28 cellular contexts compared by ENCODE assay signal in the genomic region with DNA sequence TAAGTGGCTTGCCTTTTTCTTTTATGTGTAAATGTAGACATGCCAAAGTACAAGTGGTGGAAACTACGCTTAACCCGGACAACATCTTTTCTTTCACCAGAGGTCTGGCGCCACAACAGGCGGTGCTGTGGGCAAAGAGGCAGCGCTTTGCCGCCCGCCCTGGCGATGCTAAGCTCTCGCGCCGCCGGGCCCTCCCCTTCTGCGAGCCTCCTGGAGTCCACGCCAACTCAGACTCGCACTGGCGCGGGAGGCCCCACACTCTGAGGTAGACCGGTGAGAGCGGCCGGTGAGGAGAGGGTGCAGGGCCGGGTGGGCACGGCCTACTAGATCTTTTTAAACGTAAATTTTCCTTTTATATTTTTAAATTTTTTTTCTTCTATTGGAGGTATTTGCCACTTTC.
"Had no signal": no experiment of that assay in that cellular context is flagged by ENCODE, and none has a peak within 500 bp of the region (broad histone marks: within the 10 kb centered on the region; RNA-seq: fewer than 3 reads in every experiment).

No MANE protein-coding gene starts in this region.

- H3K27me3 ChIP-seq: body of pancreas, esophagus squamous epithelium, gastroesophageal sphincter had no signal

- H3K4me3 ChIP-seq: body of pancreas, esophagus squamous epithelium, gastroesophageal sphincter had no signal

- H3K4me1 ChIP-seq: body of pancreas, esophagus squamous epithelium, gastroesophageal sphincter had no signal

- H3K36me3 ChIP-seq: esophagus squamous epithelium, gastroesophageal sphincter, WERI-Rb-1 had no signal

- H3K9me3 ChIP-seq: body of pancreas had no signal

- ATAC-seq: activated CD4-positive, CD25-positive, alpha-beta regulatory T cell treated with anti-CD3 and anti-CD28 coated beads, Interleukin-2, amount 50 U/mL, for 24 hours; activated CD8-positive, alpha-beta T cell treated with anti-CD3 and anti-CD28 coated beads for 36 hours; activated T-cell treated with anti-CD3 and anti-CD28 coated beads, Interleukin-2, amount 50 U/mL, for 4 hours; activated T-helper 17 cell treated with anti-CD3 and anti-CD28 coated beads, Interleukin-2, amount 50 U/mL, for 72 hours; body of pancreas; gastroesophageal sphincter; T-helper 17 cell had no signal

- H3K27ac ChIP-seq: body of pancreas, epithelial cell of prostate, esophagus squamous epithelium, gastroesophageal sphincter, WERI-Rb-1 had no signal

- DNase-seq: activated B cell treated with CpG ODN at 0.5 μM for 24 hours; activated CD4-positive, alpha-beta T cell treated with anti-CD3 and anti-CD28 coated beads for 48 hours; activated CD4-positive, alpha-beta T cell treated with anti-CD3 and anti-CD28 coated beads, Interleukin-2, amount 50 U/mL, for 1 hour; activated CD4-positive, alpha-beta T cell treated with anti-CD3 and anti-CD28 coated beads, Interleukin-2, amount 50 U/mL, for 48 hours; activated CD8-positive, alpha-beta memory T cell treated with anti-CD3 and anti-CD28 coated beads for 24 hours; activated CD8-positive, alpha-beta T cell treated with anti-CD3 and anti-CD28 coated beads for 36 hours; activated effector memory CD4-positive, alpha-beta T cell treated with Interleukin-2 at 50 U/mL for 16 hours; activated gamma-delta T cell treated with Interleukin-2 at 50 U/mL for 16 hours; activated naive CD4-positive, alpha-beta T cell treated with anti-CD3 and anti-CD28 coated beads, Interleukin-2, amount 50 U/mL, for 16 hours; activated naive CD4-positive, alpha-beta T cell treated with Interleukin-2 at 50 U/mL for 16 hours; activated T-cell treated with anti-CD3 and anti-CD28 coated beads, Interleukin-2, amount 50 U/mL, for 4 hours; amygdala; aorta; body of pancreas; caudate nucleus; cortex of kidney; dermis blood vessel endothelial cell; effector CD4-positive, alpha-beta T cell; esophagus squamous epithelium; foreskin melanocyte; T-helper 1 cell; T-helper 17 cell; T1000; WERI-Rb-1 had no signal
